19 cellular contexts compared by ENCODE assay signal in the genomic region with DNA sequence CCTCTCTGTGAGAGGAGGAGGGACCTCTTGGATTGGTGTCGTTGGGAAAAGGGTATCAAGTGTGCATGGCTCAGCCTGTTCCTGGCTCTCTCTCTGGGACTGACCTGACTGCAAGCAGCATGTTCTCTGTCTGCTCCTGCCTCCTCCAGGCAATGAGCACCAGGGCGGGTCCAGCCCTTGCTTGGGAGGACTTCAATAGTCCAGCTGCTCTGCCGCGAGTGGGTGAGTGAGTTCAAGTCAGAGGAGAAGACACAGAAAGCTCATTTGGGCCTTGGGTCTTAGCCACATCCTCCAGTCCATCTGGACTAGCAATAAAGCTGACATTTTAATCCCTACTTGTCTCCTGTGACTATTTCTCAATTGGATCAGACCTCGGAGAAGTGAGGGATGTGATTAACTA. TPM values are rescaled to one million over a fixed set of nuclear protein-coding genes. Genes with fewer than 3 reads are reported as not detected.
DNase-seq lines count a peak whose midpoint lies in the region; ATAC-seq and TF ChIP-seq lines count a peak whose summit lies in the region.
"Had no signal": no experiment of that assay in that cellular context is flagged by ENCODE, and none has a peak within 500 bp of the region (broad histone marks: within the 10 kb centered on the region; RNA-seq: fewer than 3 reads in every experiment).

No MANE protein-coding gene starts in this region.

- H4K20me1 ChIP-seq in PC-3 (ENCODE audit: low read length): no peaks in the 10 kb centered on the region

- H3K27ac Mint-ChIP-seq in T-cell: no peak overlapping the region

- DNase-seq in AG20443 (ENCODE audit: low spot score) (peak; percentile 61), NCI-H524 treated with DMSO at 0.1 percent for 48 hours (lab: John Stamatoyannopoulos, UW) (peak; percentile 75), fibroblast of villous mesenchyme (ENCODE audit: low read depth) (peak; percentile 77), posterior vena cava (ENCODE audit: low spot score) (peak; percentile 89), T-cell (no peak), PC-3 (no peak)
- no peak for DNase-seq in activated CD8-positive, alpha-beta memory T cell treated with anti-CD3 and anti-CD28 coated beads, Interleukin-2, amount 50 U/mL, for 4 hours
- DNase-seq: activated CD4-positive, alpha-beta T cell treated with anti-CD3 and anti-CD28 coated beads, Interleukin-2, amount 50 U/mL, for 4 hours; activated gamma-delta T cell treated with Interleukin-2 at 50 U/mL for 16 hours; CD8-positive, alpha-beta memory T cell; effector CD4-positive, alpha-beta T cell; foreskin melanocyte; immature natural killer cell; NCI-H2081; RPMI8226; T-helper 9 cell had no signal

- no peak for ATAC-seq in T-cell (replicated peaks in 1 of 4)
- no peak for ATAC-seq in PC-3

- H3K9me3 ChIP-seq in PC-3 (ENCODE audit: low read length): no peaks in the 10 kb centered on the region
- H3K9me3 ChIP-seq: ovary had no signal

- no peaks in the 10 kb centered on the region for H3K27me3 Mint-ChIP-seq in T-cell
- H3K27me3 Mint-ChIP-seq: CD8-positive, alpha-beta memory T cell had no signal

- BruUV-seq in PC-3 (replicated peaks; lab: Mats Ljungman, UMichigan): no TSS peak

- no peak overlapping the region for H3K4me3 Mint-ChIP-seq in T-cell
- H3K4me3 Mint-ChIP-seq: CD8-positive, alpha-beta memory T cell; immature natural killer cell had no signal

- peaks cover 24% of the 10 kb centered on the region for H3K36me3 Mint-ChIP-seq in T-cell

- H3K27ac ChIP-seq in PC-3 (ENCODE audit: low read length): no peak overlapping the region
- H3K27ac ChIP-seq: ovary, thoracic aorta had no signal

- no peak overlapping the region for H2AFZ ChIP-seq in PC-3 (ENCODE audit: low read length)

- CTCF ChIA-PET in T-cell (lab: Charles Lee) (interaction anchor here in 1 of 2 donors (0.5 kb wide), 1 partner anchor 8 kb away, joined by 4 read pairs; no protein-coding TSS in a partner anchor), PC-3 (lab: Charles Lee) (no interaction called here)

- peaks cover 11% of the 10 kb centered on the region for H3F3A ChIP-seq in PC-3 (ENCODE audit: low read length, unreplicated experiment)

- H3K4me1 Mint-ChIP-seq in T-cell: peaks cover 29 to 55% (median 38%) of the 10 kb centered on the region in 3 donors

- no peaks in the 10 kb centered on the region for H3K9me2 ChIP-seq in PC-3 (replicated peaks; ENCODE audit: low read length)

- H3K4me1 ChIP-seq in PC-3 (ENCODE audit: insufficient read depth, low read length): peaks cover 34% of the 10 kb centered on the region

- no peaks in the 10 kb centered on the region for H3K27me3 ChIP-seq in PC-3 (ENCODE audit: low read length)
- H3K27me3 ChIP-seq: ovary had no signal

- intact Hi-C loops in posterior vena cava (cut with DNase I) (loop anchor here in 1 of 2 donors (5.0 kb wide), 1 partner anchor 44 kb away; no protein-coding TSS in a partner anchor), PC-3 (cut with micrococcal nuclease) (no loop called here)

- no peaks in the 10 kb centered on the region for H3K36me3 ChIP-seq in PC-3 (ENCODE audit: low read depth, low read length)
- H3K36me3 ChIP-seq: ovary, thoracic aorta had no signal

- H3K9me3 Mint-ChIP-seq in T-cell: peaks cover 0 to 15% (median 11%) of the 10 kb centered on the region in 3 donors

- H3K4me3 ChIP-seq in fibroblast of villous mesenchyme (ENCODE audit: low read depth, low read length) (no peak overlapping the region), PC-3 (ENCODE audit: low read length) (no peak overlapping the region)
- H3K4me3 ChIP-seq: ovary, thoracic aorta had no signal

- POLR2A ChIA-PET in T-cell (lab: Charles Lee) (interaction anchor here in 1 of 2 donors (0.8 kb wide), 1 partner anchor 33 kb away, joined by 3 read pairs; no protein-coding TSS in a partner anchor), PC-3 (lab: Charles Lee; ENCODE audit: unreplicated experiment) (no interaction called here)

- H3K79me2 ChIP-seq in PC-3 (ENCODE audit: low read length): peaks cover 11% of the 10 kb centered on the region

- no peak overlapping the region for H3K9ac ChIP-seq in PC-3 (ENCODE audit: low read length)

- TF ChIP-seq CTCF in fibroblast of villous mesenchyme (IDR thresholded peaks at IDR 0.05; ENCODE audit: insufficient read depth, low read depth, low read length): no peak
- TF ChIP-seq CTCF in PC-3 (conservative IDR thresholded peaks at IDR 0.05; ENCODE audit: low read depth, low read length): no peak

- H3K4me2 ChIP-seq in PC-3 (ENCODE audit: low read length): no peak overlapping the region

RNA-seq across cellular contexts. Expression of a gene that starts 25.2 kb away (rescaled TPM):
- not detected in 2 replicates for total RNA-seq in fibroblast of villous mesenchyme
- under 1 TPM; 0.14 to 0.38 TPM for total RNA-seq in posterior vena cava
- total RNA-seq in T-cell: 1 to 10 TPM in 2 of 5 donors, under 1 TPM in 3; 0.55 to 3.7 (median 0.66) TPM
- 127 and 128 TPM in 2 replicates for total RNA-seq in PC-3 (2014; rRNA removed)

RNA-seq across cellular contexts. Expression of a gene that starts 38.6 kb away (rescaled TPM):
- total RNA-seq in fibroblast of villous mesenchyme: not detected in 2 replicates
- total RNA-seq in posterior vena cava: under 1 TPM; 0.46 to 0.62 TPM
- total RNA-seq in T-cell: 100 to 1,000 TPM; 173 to 438 (median 340) TPM
- total RNA-seq in PC-3 (2014; rRNA removed): 0.12 TPM in 1 of 2 replicates, not detected in the other
- total RNA-seq: MCF 10A, thoracic aorta had no signal

Comparison
In these comparisons a context has a peak if more than half of its experiments do, and no peak if none do; other contexts are left out.
1. DNase-seq: peak in AG20443 (single experiment), NCI-H524 treated with DMSO at 0.1 percent for 48 hours (single experiment), fibroblast of villous mesenchyme (single experiment) and posterior vena cava (single experiment); none in T-cell (0 of 34), activated CD8-positive, alpha-beta memory T cell treated with anti-CD3 and anti-CD28 coated beads, Interleukin-2, amount 50 U/mL, for 4 hours (single experiment) and PC-3 (single experiment).
2. RNA of a gene that starts 25.2 kb away (total RNA-seq): 127 to 128 TPM in PC-3; 0.55 to 3.7 TPM in T-cell, 0.14 to 0.38 TPM in posterior vena cava and not detected in fibroblast of villous mesenchyme; every median in the first group is over 10 times any median in the second.
3. RNA of a gene that starts 38.6 kb away (total RNA-seq): 173 to 438 TPM in T-cell; 0.46 to 0.62 TPM in posterior vena cava, not detected in fibroblast of villous mesenchyme and 0.12 TPM in PC-3; every median in the first group is over 100 times any median in the second.